8 cellular contexts compared by ENCODE assay signal in the genomic region with DNA sequence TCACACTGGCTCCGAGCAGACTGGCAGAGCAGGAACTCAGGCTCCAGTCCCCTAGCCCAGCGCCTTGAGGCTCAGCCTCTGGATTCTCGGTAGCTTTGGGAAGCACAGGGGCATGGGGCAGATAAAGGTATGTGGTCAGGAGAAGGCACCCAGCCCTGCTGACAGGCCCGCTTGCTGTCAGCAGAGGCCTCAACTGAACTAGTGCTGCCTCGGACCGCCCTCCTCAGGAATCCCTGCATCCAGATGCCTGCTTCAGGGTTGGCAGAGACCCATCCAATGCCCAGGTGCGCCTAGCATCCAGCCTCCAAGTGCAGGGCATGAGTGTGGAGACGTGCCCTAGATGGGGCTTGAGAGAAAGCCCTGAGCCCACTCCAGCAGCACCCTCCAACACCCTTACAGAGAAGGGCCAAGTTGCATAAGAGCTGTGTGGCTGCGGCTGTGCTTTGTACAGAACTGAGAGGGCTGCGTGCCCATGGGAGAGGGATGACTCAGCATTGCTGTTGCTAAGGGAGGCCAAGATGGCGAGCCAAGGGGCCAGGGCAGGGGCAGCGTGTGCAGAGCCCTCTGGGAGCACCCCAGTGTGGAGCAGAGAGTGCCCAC.
A peak's percentile ranks its signal among the peaks of the same experiment; 100 is the strongest.
DNase-seq lines count a peak whose midpoint lies in the region; ATAC-seq and TF ChIP-seq lines count a peak whose summit lies in the region.

No MANE protein-coding gene starts in this region.

- H3K4me3 Mint-ChIP-seq in activated CD4-positive, alpha-beta T cell treated with anti-CD3 and anti-CD28 coated beads for 36 hours: no peak overlapping the region
- no peak overlapping the region for H3K4me3 Mint-ChIP-seq in nephron progenitor cell

- peak; percentile 23 for ATAC-seq in activated CD4-positive, alpha-beta T cell treated with anti-CD3 and anti-CD28 coated beads for 36 hours
- ATAC-seq in thoracic aorta (ENCODE audit: insufficient number of reproducible peaks, low FRiP score, low read depth): peak; percentile 48

- H3K4me1 Mint-ChIP-seq in activated CD4-positive, alpha-beta T cell treated with anti-CD3 and anti-CD28 coated beads for 36 hours: no peaks in the 10 kb centered on the region
- peaks cover 33% of the 10 kb centered on the region for H3K4me1 Mint-ChIP-seq in nephron progenitor cell

- TF ChIP-seq CTCF in astrocyte of the spinal cord (IDR thresholded peaks at IDR 0.05; ENCODE audit: low read depth, low read length) (no peak), thoracic aorta (IDR thresholded peaks at IDR 0.05) (no peak), nephron progenitor cell (IDR thresholded peaks at IDR 0.05) (no peak)

- peak overlapping the region; percentile 58 to 68 for H3K27ac ChIP-seq in thoracic aorta

- no peaks in the 10 kb centered on the region for H3K9me3 Mint-ChIP-seq in activated CD4-positive, alpha-beta T cell treated with anti-CD3 and anti-CD28 coated beads for 36 hours (ENCODE audit: low read depth)
- H3K9me3 Mint-ChIP-seq in nephron progenitor cell: peaks cover 20% of the 10 kb centered on the region

- H3K4me3 ChIP-seq in astrocyte of the spinal cord (ENCODE audit: low read depth, low read length): no peak overlapping the region
- H3K4me3 ChIP-seq in thoracic aorta: no peak overlapping the region

- H3K27me3 Mint-ChIP-seq in activated CD4-positive, alpha-beta T cell treated with anti-CD3 and anti-CD28 coated beads for 36 hours: no peaks in the 10 kb centered on the region
- H3K27me3 Mint-ChIP-seq in nephron progenitor cell (ENCODE audit: low read depth, poor library complexity): peaks cover 16% of the 10 kb centered on the region

- no peaks in the 10 kb centered on the region for H3K9me3 ChIP-seq in thoracic aorta

- in situ Hi-C loops in astrocyte of the spinal cord (cut with HindIII; ENCODE audit: low sequenced_read_pairs): no loop called here

- CTCF ChIA-PET in activated CD4-positive, alpha-beta T cell treated with anti-CD3 and anti-CD28 coated beads for 36 hours (lab: Charles Lee): interaction anchor here (0.6 kb wide), 1 partner anchor 195 kb away, joined by 3 read pairs; no protein-coding TSS in a partner anchor

- H3K4me1 ChIP-seq in thoracic aorta (ENCODE audit: control insufficient read depth in 1 of 2, low read depth in 2 of 2): peaks cover 12 to 38% of the 10 kb centered on the region in 2 donors

- intact Hi-C loops in activated CD4-positive, alpha-beta T cell treated with anti-CD3 and anti-CD28 coated beads for 36 hours (cut with DNase I, micrococcal nuclease): no loop called here

- H3K36me3 Mint-ChIP-seq in activated CD4-positive, alpha-beta T cell treated with anti-CD3 and anti-CD28 coated beads for 36 hours (ENCODE audit: low read depth): no peaks in the 10 kb centered on the region
- H3K36me3 Mint-ChIP-seq in nephron progenitor cell (ENCODE audit: low read depth): peaks cover 5% of the 10 kb centered on the region

- no peaks in the 10 kb centered on the region for H3K36me3 ChIP-seq in thoracic aorta

- H3K27me3 ChIP-seq in thoracic aorta (replicated peaks; ENCODE audit: insufficient read depth): no peaks in the 10 kb centered on the region

- peak; percentile 11 for DNase-seq in activated CD4-positive, alpha-beta T cell treated with anti-CD3 and anti-CD28 coated beads for 36 hours
- DNase-seq in activated CD4-positive, alpha-beta T cell treated with anti-CD3 and anti-CD28 coated beads, Interleukin-2, amount 50 U/mL, for 4 hours: no peak
- DNase-seq in astrocyte of the spinal cord (ENCODE audit: low read depth, low spot score) (peak; percentile 77), iris pigment epithelial cell (ENCODE audit: low read depth) (peak; percentile 89), thoracic aorta (ENCODE audit: low spot score) (no peak), germinal center (ENCODE audit: low spot score) (no peak), nephron progenitor cell (no peak)
- no peak for DNase-seq in stimulated activated CD4-positive, alpha-beta T cell treated with anti-CD3 and anti-CD28 coated beads, Interleukin-12 subunit alpha, Interleukin-12 subunit beta, amount 100 ng/mL, for 4 hours

- POLR2A ChIA-PET in activated CD4-positive, alpha-beta T cell treated with anti-CD3 and anti-CD28 coated beads for 36 hours (lab: Charles Lee): no interaction called here

- H3K27ac Mint-ChIP-seq in activated CD4-positive, alpha-beta T cell treated with anti-CD3 and anti-CD28 coated beads for 36 hours: no peak overlapping the region
- no peak overlapping the region for H3K27ac Mint-ChIP-seq in nephron progenitor cell

Comparison
In these comparisons a context has a peak if more than half of its experiments do, and no peak if none do; other contexts are left out.
1. DNase-seq: peak in activated CD4-positive, alpha-beta T cell treated with anti-CD3 and anti-CD28 coated beads for 36 hours (single experiment), astrocyte of the spinal cord (single experiment) and iris pigment epithelial cell (single experiment); none in activated CD4-positive, alpha-beta T cell treated with anti-CD3 and anti-CD28 coated beads, Interleukin-2, amount 50 U/mL, for 4 hours (0 of 2), thoracic aorta (single experiment), germinal center (single experiment), stimulated activated CD4-positive, alpha-beta T cell treated with anti-CD3 and anti-CD28 coated beads, Interleukin-12 subunit alpha, Interleukin-12 subunit beta, amount 100 ng/mL, for 4 hours (single experiment) and nephron progenitor cell (single experiment).